Comparison of ENCODE assay signal across 23 cellular contexts in genomic region chr1:147618771-147619170, GRCh38. TPM values are rescaled to one million over a fixed set of nuclear protein-coding genes. Genes with fewer than 3 reads are reported as not detected.
DNase-seq lines count a peak whose midpoint lies in the region; ATAC-seq and TF ChIP-seq lines count a peak whose summit lies in the region.
"Had no signal": no experiment of that assay in that cellular context is flagged by ENCODE, and none has a peak within 500 bp of the region (broad histone marks: within the 10 kb centered on the region; RNA-seq: fewer than 3 reads in every experiment).

No MANE protein-coding gene starts in this region.

- H3K27me3 ChIP-seq in Loucy (ENCODE audit: insufficient read depth, low read length, poor library complexity, severe bottlenecking) (no peaks in the 10 kb centered on the region), prostate gland (replicated peaks; ENCODE audit: insufficient read depth) (no peaks in the 10 kb centered on the region)
- H3K27me3 ChIP-seq: BLaER1, body of pancreas, foreskin keratinocyte had no signal

- ATAC-seq in activated T-cell treated with anti-CD3 and anti-CD28 coated beads, Interleukin-2, amount 50 U/mL, for 72 hours (replicated peaks in 1 of 2): no peak
- ATAC-seq: body of pancreas; foreskin keratinocyte; left lobe of liver; Panc1; stimulated activated memory B cell treated with anti-CD40 and anti-IgM and Interleukin-4, amounts not matched to agents 10 μg/mL and 1 μg/mL and 100 μg/mL, for 72 hours had no signal

- H3K36me3 Mint-ChIP-seq in activated T-cell treated with anti-CD3 and anti-CD28 coated beads, Interleukin-2, amount 50 U/mL, for 72 hours (ENCODE audit: insufficient read depth in 2 of 2): peaks cover 10 to 22% of the 10 kb centered on the region in 2 donors
- H3K36me3 Mint-ChIP-seq in activated naive CD8-positive, alpha-beta T cell treated with anti-CD3 and anti-CD28 coated beads for 36 hours: peaks cover 31% of the 10 kb centered on the region
- peaks cover 50% of the 10 kb centered on the region for H3K36me3 Mint-ChIP-seq in progenitor cell of endocrine pancreas (ENCODE audit: insufficient read depth)
- H3K36me3 Mint-ChIP-seq in immature natural killer cell: peaks cover 29 to 57% (median 41%) of the 10 kb centered on the region in 3 donors

- intact Hi-C loops in prostate gland (cut with DNase I): no loop called here

- peaks cover 66% of the 10 kb centered on the region for H3K36me3 ChIP-seq in Loucy (ENCODE audit: insufficient read depth, low read length)
- peaks cover 0 to 8% of the 10 kb centered on the region in 2 donors for H3K36me3 ChIP-seq in prostate gland

- no peak overlapping the region for H2AFZ ChIP-seq in Loucy (ENCODE audit: low read length)

- no peak overlapping the region for H3K27ac ChIP-seq in prostate gland
- H3K27ac ChIP-seq: BLaER1, body of pancreas, foreskin keratinocyte, KMS-11 had no signal

- H3K9me2 ChIP-seq in Loucy (replicated peaks; ENCODE audit: low read depth, low read length): no peaks in the 10 kb centered on the region

- peak overlapping the region; percentile 42 for H3K9ac ChIP-seq in Loucy (ENCODE audit: low read depth, low read length, poor library complexity, severe bottlenecking)
- H3K9ac ChIP-seq: BLaER1, KMS-11 had no signal

- no peaks in the 10 kb centered on the region for H3K79me2 ChIP-seq in Loucy (ENCODE audit: insufficient read depth, low read length)

- 67% methylated on average over 8 of the region's 8 CpGs for WGBS in prostate gland

- H3K4me3 ChIP-seq in Loucy (ENCODE audit: low read length, poor library complexity, severe bottlenecking): peak overlapping the region; percentile 3
- no peak overlapping the region for H3K4me3 ChIP-seq in prostate gland
- H3K4me3 ChIP-seq: BLaER1, body of pancreas had no signal

- H3K27me3 Mint-ChIP-seq in activated T-cell treated with anti-CD3 and anti-CD28 coated beads, Interleukin-2, amount 50 U/mL, for 72 hours (ENCODE audit: low read depth): no peaks in the 10 kb centered on the region
- no peaks in the 10 kb centered on the region for H3K27me3 Mint-ChIP-seq in activated naive CD8-positive, alpha-beta T cell treated with anti-CD3 and anti-CD28 coated beads for 36 hours
- no peaks in the 10 kb centered on the region for H3K27me3 Mint-ChIP-seq in progenitor cell of endocrine pancreas
- H3K27me3 Mint-ChIP-seq in immature natural killer cell (ENCODE audit: low read depth in 3 of 3): peaks cover 0 to 3% (median 0%) of the 10 kb centered on the region in 3 donors
- H3K27me3 Mint-ChIP-seq: stimulated activated memory B cell treated with anti-CD40 and anti-IgM and Interleukin-4, amounts not matched to agents 10 μg/mL and 1 μg/mL and 100 μg/mL, for 72 hours had no signal

- peaks cover 4% of the 10 kb centered on the region; the same call in 1 of the 2 replicates for H3F3A ChIP-seq in Loucy (ENCODE audit: low read depth)

- H3K4me1 Mint-ChIP-seq in activated T-cell treated with anti-CD3 and anti-CD28 coated beads, Interleukin-2, amount 50 U/mL, for 72 hours (ENCODE audit: low read depth): peaks cover 28% of the 10 kb centered on the region
- H3K4me1 Mint-ChIP-seq in activated naive CD8-positive, alpha-beta T cell treated with anti-CD3 and anti-CD28 coated beads for 36 hours: peaks cover 21% of the 10 kb centered on the region
- H3K4me1 Mint-ChIP-seq in progenitor cell of endocrine pancreas (ENCODE audit: low read depth) (no peaks in the 10 kb centered on the region), immature natural killer cell (peaks cover 4 to 10% of the 10 kb centered on the region in 2 donors)
- H3K4me1 Mint-ChIP-seq: stimulated activated memory B cell treated with anti-CD40 and anti-IgM and Interleukin-4, amounts not matched to agents 10 μg/mL and 1 μg/mL and 100 μg/mL, for 72 hours had no signal

- peak overlapping the region; percentile 78 for H3K27ac Mint-ChIP-seq in activated T-cell treated with anti-CD3 and anti-CD28 coated beads, Interleukin-2, amount 50 U/mL, for 72 hours
- peak overlapping the region; percentile 69 for H3K27ac Mint-ChIP-seq in activated naive CD8-positive, alpha-beta T cell treated with anti-CD3 and anti-CD28 coated beads for 36 hours
- H3K27ac Mint-ChIP-seq in progenitor cell of endocrine pancreas (peak overlapping the region; percentile 18), immature natural killer cell (no peak overlapping the region)
- H3K27ac Mint-ChIP-seq: stimulated activated memory B cell treated with anti-CD40 and anti-IgM and Interleukin-4, amounts not matched to agents 10 μg/mL and 1 μg/mL and 100 μg/mL, for 72 hours had no signal

- no peak for TF ChIP-seq CTCF in Loucy (conservative IDR thresholded peaks at IDR 0.05; ENCODE audit: low read length)
- no peak for TF ChIP-seq CTCF in progenitor cell of endocrine pancreas (IDR thresholded peaks at IDR 0.05; ENCODE audit: unreplicated experiment)
- TF ChIP-seq CTCF in prostate gland (IDR thresholded peaks at IDR 0.05): no peak

- H3K4me1 ChIP-seq in Loucy (ENCODE audit: insufficient read depth, low read length, poor library complexity, severe bottlenecking) (peaks cover 26% of the 10 kb centered on the region), prostate gland (replicated peaks) (no peaks in the 10 kb centered on the region)
- H3K4me1 ChIP-seq: BLaER1, body of pancreas, foreskin keratinocyte had no signal

- no peak for DNase-seq in activated T-cell treated with anti-CD3 and anti-CD28 coated beads, Interleukin-2, amount 50 U/mL, for 72 hours
- no peak for DNase-seq in activated T-cell treated with anti-CD3 and anti-CD28 coated beads, Interleukin-2, amount 50 U/mL, for 1 hour
- DNase-seq in activated naive CD8-positive, alpha-beta T cell treated with anti-CD3 and anti-CD28 coated beads for 36 hours: no peak
- DNase-seq in progenitor cell of endocrine pancreas (ENCODE audit: low spot score, unreplicated experiment) (no peak), immature natural killer cell (no peak), prostate gland (ENCODE audit: low spot score) (no peak), NCI-H82 treated with DMSO at 0.1 percent for 48 hours (lab: John Stamatoyannopoulos, UW; ENCODE audit: unreplicated experiment) (no peak)
- DNase-seq: ACHN; body of pancreas; effector CD8-positive, alpha-beta T cell; foreskin keratinocyte; H7; hippocampal formation; mesendoderm; NCI-H146; NCI-H510A treated with DMSO at 0.1 percent for 48 hours; retina had no signal

- no peaks in the 10 kb centered on the region for H3K9me3 Mint-ChIP-seq in activated T-cell treated with anti-CD3 and anti-CD28 coated beads, Interleukin-2, amount 50 U/mL, for 72 hours
- H3K9me3 Mint-ChIP-seq in activated naive CD8-positive, alpha-beta T cell treated with anti-CD3 and anti-CD28 coated beads for 36 hours: no peaks in the 10 kb centered on the region
- H3K9me3 Mint-ChIP-seq in progenitor cell of endocrine pancreas (ENCODE audit: low read depth) (no peaks in the 10 kb centered on the region), immature natural killer cell (no peaks in the 10 kb centered on the region)
- H3K9me3 Mint-ChIP-seq: stimulated activated memory B cell treated with anti-CD40 and anti-IgM and Interleukin-4, amounts not matched to agents 10 μg/mL and 1 μg/mL and 100 μg/mL, for 72 hours had no signal

- H3K4me2 ChIP-seq in Loucy (ENCODE audit: low read depth, low read length, poor library complexity, severe bottlenecking): peak overlapping the region; percentile 58
- H3K4me2 ChIP-seq: BLaER1, KMS-11 had no signal

- TF ChIP-seq POLR2A in prostate gland (IDR thresholded peaks at IDR 0.05): no peak

- H4K20me1 ChIP-seq in Loucy (ENCODE audit: insufficient read depth, low read length, poor library complexity, severe bottlenecking): no peaks in the 10 kb centered on the region
- H4K20me1 ChIP-seq: BLaER1 had no signal

- H3K9me3 ChIP-seq in Loucy (ENCODE audit: insufficient read depth, low read depth, low read length) (no peaks in the 10 kb centered on the region), prostate gland (no peaks in the 10 kb centered on the region)
- H3K9me3 ChIP-seq: BLaER1, body of pancreas had no signal

- peak overlapping the region; percentile 33 to 47 for H3K4me3 Mint-ChIP-seq in activated T-cell treated with anti-CD3 and anti-CD28 coated beads, Interleukin-2, amount 50 U/mL, for 72 hours
- H3K4me3 Mint-ChIP-seq in activated naive CD8-positive, alpha-beta T cell treated with anti-CD3 and anti-CD28 coated beads for 36 hours: no peak overlapping the region
- H3K4me3 Mint-ChIP-seq in progenitor cell of endocrine pancreas (ENCODE audit: low read depth) (no peak overlapping the region), immature natural killer cell (no peak overlapping the region)
- H3K4me3 Mint-ChIP-seq: stimulated activated memory B cell treated with anti-CD40 and anti-IgM and Interleukin-4, amounts not matched to agents 10 μg/mL and 1 μg/mL and 100 μg/mL, for 72 hours had no signal

RNA-seq across cellular contexts. Expression of gene ACP6, which starts 51.6 kb away (rescaled TPM):
- total RNA-seq in activated T-cell treated with anti-CD3 and anti-CD28 coated beads, Interleukin-2, amount 50 U/mL, for 72 hours: 10 to 100 TPM; 24.5 to 31.0 TPM
- 10 to 100 TPM; 11.2 to 16.8 TPM for total RNA-seq in activated naive CD8-positive, alpha-beta T cell treated with anti-CD3 and anti-CD28 coated beads for 36 hours
- 24.7 and 25.9 TPM in 2 replicates for total RNA-seq in progenitor cell of endocrine pancreas
- 1 to 10 TPM; 2.4 to 7.2 (median 2.8) TPM for polyA plus RNA-seq in immature natural killer cell
- 10 to 100 TPM; 20.2 to 22.0 TPM for total RNA-seq in prostate gland

Comparison
In these comparisons a context has a peak if more than half of its experiments do, and no peak if none do; other contexts are left out.
1. H3K27ac Mint-ChIP-seq: peak in activated T-cell treated with anti-CD3 and anti-CD28 coated beads, Interleukin-2, amount 50 U/mL, for 72 hours (single experiment), activated naive CD8-positive, alpha-beta T cell treated with anti-CD3 and anti-CD28 coated beads for 36 hours (single experiment) and progenitor cell of endocrine pancreas (single experiment); none in immature natural killer cell (0 of 6).
2. H3K4me3 Mint-ChIP-seq: peak in activated T-cell treated with anti-CD3 and anti-CD28 coated beads, Interleukin-2, amount 50 U/mL, for 72 hours (2 of 2); none in activated naive CD8-positive, alpha-beta T cell treated with anti-CD3 and anti-CD28 coated beads for 36 hours (single experiment), progenitor cell of endocrine pancreas (single experiment) and immature natural killer cell (0 of 5).